12 cellular contexts compared by ENCODE assay signal in the genomic region with DNA sequence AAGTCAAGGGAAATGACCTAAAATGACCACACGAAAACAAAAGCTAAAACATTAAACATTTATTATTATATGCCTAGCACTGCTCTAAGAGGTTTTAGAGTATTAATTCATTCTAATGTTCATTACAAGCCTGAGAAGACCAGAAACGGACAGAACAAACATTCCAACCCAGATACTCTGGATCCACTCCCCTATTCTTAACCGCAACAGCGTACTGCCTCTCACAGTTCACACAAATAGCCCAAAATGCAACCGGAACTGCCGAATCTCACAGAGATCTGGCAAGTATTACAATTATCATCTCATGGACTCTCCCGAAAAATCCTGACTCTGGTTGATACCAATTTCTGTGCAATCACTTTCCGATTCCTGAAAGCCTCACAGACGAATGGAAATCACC. TPM values are rescaled to one million over a fixed set of nuclear protein-coding genes. Genes with fewer than 3 reads are reported as not detected.
DNase-seq lines count a peak whose midpoint lies in the region; ATAC-seq and TF ChIP-seq lines count a peak whose summit lies in the region.
"Had no signal": no experiment of that assay in that cellular context is flagged by ENCODE, and none has a peak within 500 bp of the region (broad histone marks: within the 10 kb centered on the region; RNA-seq: fewer than 3 reads in every experiment).

No MANE protein-coding gene starts in this region.

- DNase-seq in T-helper 1 cell: no peak
- DNase-seq in OCI-LY7 (ENCODE audit: low spot score): no peak
- DNase-seq in endothelial cell (ENCODE audit: low spot score): no peak
- no peak for DNase-seq in islet precursor cell
- DNase-seq: 8988T, erythroblast, RPMI8226 had no signal

- no TSS peak for BruUV-seq in OCI-LY7 (replicated peaks; lab: Mats Ljungman, UMichigan)

- H3K27ac ChIP-seq in OCI-LY7 (ENCODE audit: low read depth, low read length, poor library complexity, severe bottlenecking) (no peak overlapping the region), parathyroid adenoma (no peak overlapping the region)

- H3K27me3 ChIP-seq in parathyroid adenoma (ENCODE audit: control insufficient read depth, insufficient read depth, low read length): no peaks in the 10 kb centered on the region

- H2AFZ ChIP-seq in OCI-LY7 (ENCODE audit: low read length) (no peak overlapping the region), parathyroid adenoma (no peak overlapping the region)

- POLR2A ChIA-PET in OCI-LY7 (lab: Charles Lee): interaction anchor here (0.6 to 1.1 kb wide), 3 partner anchors 97 to 1030 kb away, joined by 3 to 4 read pairs (median 3); no protein-coding TSS in a partner anchor

- H3K36me3 ChIP-seq in OCI-LY7 (ENCODE audit: insufficient read depth, low read length) (peaks cover 4% of the 10 kb centered on the region; the same call in 1 of the 2 replicates), parathyroid adenoma (ENCODE audit: control insufficient read depth, insufficient read depth, low read length) (no peaks in the 10 kb centered on the region)
- H3K36me3 ChIP-seq: neutrophil had no signal

- H3K9me3 ChIP-seq in OCI-LY7 (ENCODE audit: low read length) (peaks cover 29% of the 10 kb centered on the region), parathyroid adenoma (ENCODE audit: control insufficient read depth, low read length) (no peaks in the 10 kb centered on the region)
- H3K9me3 ChIP-seq: neutrophil had no signal

- peaks cover 45% of the 10 kb centered on the region for H3K36me3 Mint-ChIP-seq in T-helper 1 cell treated with Interleukin-12 subunit alpha and Interleukin-12 subunit beta and Interleukin-4 antibody, amounts not matched to agents 30 μg/mL and 1 μg/mL, for 36 hours (ENCODE audit: low read depth)
- H3K36me3 Mint-ChIP-seq in endothelial cell (ENCODE audit: low read depth, unreplicated experiment): peaks cover 10% of the 10 kb centered on the region

- H3K9me2 ChIP-seq in OCI-LY7 (ENCODE audit: insufficient read depth, low read length): no peaks in the 10 kb centered on the region

- peaks cover 35% of the 10 kb centered on the region for H3K4me1 Mint-ChIP-seq in T-helper 1 cell treated with Interleukin-12 subunit alpha and Interleukin-12 subunit beta and Interleukin-4 antibody, amounts not matched to agents 30 μg/mL and 1 μg/mL, for 36 hours (ENCODE audit: low read depth)
- peaks cover 18% of the 10 kb centered on the region for H3K4me1 Mint-ChIP-seq in endothelial cell (ENCODE audit: unreplicated experiment)

- H3K9ac ChIP-seq in parathyroid adenoma: no peak overlapping the region

- H3K79me2 ChIP-seq in OCI-LY7 (ENCODE audit: insufficient read depth, low read depth, low read length) (peaks cover 3% of the 10 kb centered on the region; the same call in 1 of the 2 replicates), parathyroid adenoma (no peaks in the 10 kb centered on the region)

- H3K4me1 ChIP-seq in OCI-LY7 (ENCODE audit: insufficient read depth, low read length, poor library complexity, severe bottlenecking) (peaks cover 22% of the 10 kb centered on the region), parathyroid adenoma (no peaks in the 10 kb centered on the region)

- peaks cover 38% of the 10 kb centered on the region for H3K9me3 Mint-ChIP-seq in T-helper 1 cell treated with Interleukin-12 subunit alpha and Interleukin-12 subunit beta and Interleukin-4 antibody, amounts not matched to agents 30 μg/mL and 1 μg/mL, for 36 hours
- H3K9me3 Mint-ChIP-seq in endothelial cell (ENCODE audit: unreplicated experiment): peaks cover 3% of the 10 kb centered on the region

- H3K4me3 ChIP-seq in OCI-LY7 (ENCODE audit: low read depth, low read length, poor library complexity, severe bottlenecking) (peak overlapping the region; percentile 73), parathyroid adenoma (ENCODE audit: low read depth, low read length) (no peak overlapping the region)

- H3K27me3 Mint-ChIP-seq in T-helper 1 cell treated with Interleukin-12 subunit alpha and Interleukin-12 subunit beta and Interleukin-4 antibody, amounts not matched to agents 30 μg/mL and 1 μg/mL, for 36 hours (ENCODE audit: low read depth): peaks cover 14% of the 10 kb centered on the region
- H3K27me3 Mint-ChIP-seq in endothelial cell (ENCODE audit: unreplicated experiment): peaks cover 7% of the 10 kb centered on the region

- CTCF ChIA-PET in OCI-LY7 (lab: Charles Lee; ENCODE audit: unreplicated experiment): no interaction called here

- H3K4me3 Mint-ChIP-seq in T-helper 1 cell treated with Interleukin-12 subunit alpha and Interleukin-12 subunit beta and Interleukin-4 antibody, amounts not matched to agents 30 μg/mL and 1 μg/mL, for 36 hours: peak overlapping the region; percentile 99
- H3K4me3 Mint-ChIP-seq in endothelial cell (ENCODE audit: unreplicated experiment): peak overlapping the region; percentile 100

- intact Hi-C loops in OCI-LY7 (cut with micrococcal nuclease; ENCODE audit: unreplicated experiment): no loop called here

- no peaks in the 10 kb centered on the region for H4K20me1 ChIP-seq in OCI-LY7 (ENCODE audit: insufficient read depth, low read length)

- TF ChIP-seq CTCF in OCI-LY7 (conservative IDR thresholded peaks at IDR 0.05; ENCODE audit: low read length) (no peak), endothelial cell (IDR thresholded peaks at IDR 0.05; ENCODE audit: unreplicated experiment) (no peak), parathyroid adenoma (IDR thresholded peaks at IDR 0.05) (no peak)

- ATAC-seq in HG03378 (IDR thresholded peaks at IDR 0.05; ENCODE audit: unreplicated experiment): no peak
- ATAC-seq in GM19455 (IDR thresholded peaks at IDR 0.05; ENCODE audit: unreplicated experiment): no peak

- H3K27ac Mint-ChIP-seq in T-helper 1 cell treated with Interleukin-12 subunit alpha and Interleukin-12 subunit beta and Interleukin-4 antibody, amounts not matched to agents 30 μg/mL and 1 μg/mL, for 36 hours: no peak overlapping the region
- no peak overlapping the region for H3K27ac Mint-ChIP-seq in endothelial cell (ENCODE audit: unreplicated experiment)

- peak overlapping the region; percentile 80 for H3K4me2 ChIP-seq in OCI-LY7 (ENCODE audit: low read length)
- peak overlapping the region; percentile 83 for H3K4me2 ChIP-seq in parathyroid adenoma (ENCODE audit: low read length)

RNA-seq across cellular contexts. Expression of a gene that starts 1.4 kb away (rescaled TPM):
- total RNA-seq in OCI-LY7 (2014; rRNA removed; shearing (Covaris generic)): 20.0 and 27.9 TPM in 2 replicates
- 21.0 and 27.5 TPM in 2 replicates for total RNA-seq in OCI-LY7 (2022)
- total RNA-seq in endothelial cell (ENCODE audit: unreplicated experiment): 22.6 TPM

RNA-seq across cellular contexts. Expression of a gene that starts 36.1 kb away (rescaled TPM):
- 7.8 and 13.0 TPM in 2 replicates for total RNA-seq in OCI-LY7 (2014; rRNA removed; shearing (Covaris generic))
- total RNA-seq in OCI-LY7 (2022) (18.3 and 21.9 TPM in 2 replicates), endothelial cell (ENCODE audit: unreplicated experiment) (19.4 TPM)

RNA-seq across cellular contexts. Expression of a gene that starts 57.8 kb away (rescaled TPM):
- 2.3 and 5.0 TPM in 2 replicates for total RNA-seq in OCI-LY7 (2014; rRNA removed; shearing (Covaris generic))
- 9.3 and 11.5 TPM in 2 replicates for total RNA-seq in OCI-LY7 (2022)
- total RNA-seq in endothelial cell (ENCODE audit: unreplicated experiment): 4.0 TPM
